ENCODE assay signal across 19 cellular contexts in the genomic region with DNA sequence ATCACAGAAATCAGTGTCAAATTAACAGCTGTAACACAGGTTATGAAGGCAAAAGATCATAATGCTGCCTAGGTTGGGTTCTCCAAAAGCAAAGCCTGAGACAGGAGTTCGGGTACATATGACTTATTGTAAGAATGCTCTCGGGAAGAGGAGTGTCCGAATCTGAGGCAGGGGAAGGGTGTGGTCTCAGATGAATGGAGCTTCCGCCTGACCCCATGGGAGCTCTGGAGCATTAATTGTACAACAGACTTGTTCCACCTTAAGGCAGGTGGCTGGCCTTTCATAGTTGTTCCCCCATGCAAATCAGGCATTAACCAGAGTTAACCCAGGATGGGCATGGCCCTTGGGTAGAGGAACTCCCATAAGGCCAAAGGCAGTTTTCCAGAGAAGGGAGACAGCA.
DNase-seq lines count a peak whose midpoint lies in the region; ATAC-seq and TF ChIP-seq lines count a peak whose summit lies in the region.
"Had no signal": no experiment of that assay in that cellular context is flagged by ENCODE, and none has a peak within 500 bp of the region (broad histone marks: within the 10 kb centered on the region; RNA-seq: fewer than 3 reads in every experiment).

No MANE protein-coding gene starts in this region.

- H3K4me1 ChIP-seq in left ventricle myocardium inferior, result peaks cover 33% of the 10 kb centered on the region
- H3K4me1 ChIP-seq in KMS-11 (ENCODE audit: low read depth, poor library complexity, severe bottlenecking), result peaks cover 13% of the 10 kb centered on the region
- H3K4me1 ChIP-seq: BE2C had no signal

- ATAC-seq in Right ventricle myocardium inferior, result no peak
- ATAC-seq in stimulated activated effector memory CD8-positive, alpha-beta T cell treated with anti-CD3 and anti-CD28 coated beads, Interleukin-12 subunit alpha, Interleukin-12 subunit beta, amount 100 ng/mL, for 72 hours, result no peak
- ATAC-seq in GM18907 (IDR thresholded peaks at IDR 0.05; ENCODE audit: unreplicated experiment), result no peak
- ATAC-seq: HCT116 had no signal

- H3K4me2 ChIP-seq in KMS-11, result no peak overlapping the region

- no peaks in the 10 kb centered on the region for H3K36me3 ChIP-seq in left ventricle myocardium inferior
- H3K36me3 ChIP-seq in KMS-11 (ENCODE audit: insufficient read depth), result no peaks in the 10 kb centered on the region
- H3K36me3 ChIP-seq: BE2C had no signal

- H2AFZ ChIP-seq in KMS-11 (ENCODE audit: low read depth), result no peak overlapping the region

- H4K20me1 ChIP-seq in KMS-11 (ENCODE audit: insufficient read depth), result no peaks in the 10 kb centered on the region

- H3K9me3 Mint-ChIP-seq in stimulated activated effector memory CD8-positive, alpha-beta T cell treated with anti-CD3 and anti-CD28 coated beads, Interleukin-12 subunit alpha, Interleukin-12 subunit beta, amount 100 ng/mL, for 72 hours, result no peaks in the 10 kb centered on the region
- H3K9me3 Mint-ChIP-seq: HFFc6 had no signal

- peaks cover 6% of the 10 kb centered on the region for H3K9me3 ChIP-seq in left ventricle myocardium inferior (replicated peaks)
- H3K9me3 ChIP-seq: BE2C had no signal

- no peaks in the 10 kb centered on the region for H3K27me3 ChIP-seq in left ventricle myocardium inferior (ENCODE audit: low read depth)
- H3K27me3 ChIP-seq in KMS-11 (ENCODE audit: insufficient read depth, low read depth), result no peaks in the 10 kb centered on the region
- H3K27me3 ChIP-seq: BE2C had no signal

- no peaks in the 10 kb centered on the region for H3K79me2 ChIP-seq in KMS-11 (ENCODE audit: insufficient read depth, low read depth)

- H3K27ac ChIP-seq in left ventricle myocardium inferior (replicated peaks) (peak overlapping the region; percentile 63), KMS-11 (peak overlapping the region; percentile 26; the same call in 1 of the 2 replicates), VCaP (peak overlapping the region; percentile 79; the same call in 1 of the 2 replicates)
- H3K27ac ChIP-seq: HL-60 had no signal

- no peaks in the 10 kb centered on the region for H3K36me3 Mint-ChIP-seq in stimulated activated effector memory CD8-positive, alpha-beta T cell treated with anti-CD3 and anti-CD28 coated beads, Interleukin-12 subunit alpha, Interleukin-12 subunit beta, amount 100 ng/mL, for 72 hours
- H3K36me3 Mint-ChIP-seq: CD14-positive monocyte; CD4-positive, alpha-beta memory T cell had no signal

- no peaks in the 10 kb centered on the region for H3K4me1 Mint-ChIP-seq in stimulated activated effector memory CD8-positive, alpha-beta T cell treated with anti-CD3 and anti-CD28 coated beads, Interleukin-12 subunit alpha, Interleukin-12 subunit beta, amount 100 ng/mL, for 72 hours
- H3K4me1 Mint-ChIP-seq: CD14-positive monocyte; CD4-positive, alpha-beta memory T cell had no signal

- intact Hi-C loops in left ventricle myocardium inferior (cut with micrococcal nuclease), result no loop called here
- intact Hi-C loops in Right ventricle myocardium inferior (cut with DNase I), result no loop called here

- H3K4me3 Mint-ChIP-seq in stimulated activated effector memory CD8-positive, alpha-beta T cell treated with anti-CD3 and anti-CD28 coated beads, Interleukin-12 subunit alpha, Interleukin-12 subunit beta, amount 100 ng/mL, for 72 hours, result no peak overlapping the region
- H3K4me3 Mint-ChIP-seq: CD14-positive monocyte; CD4-positive, alpha-beta memory T cell; HFFc6 had no signal

- no peak overlapping the region for H3K27ac Mint-ChIP-seq in stimulated activated effector memory CD8-positive, alpha-beta T cell treated with anti-CD3 and anti-CD28 coated beads, Interleukin-12 subunit alpha, Interleukin-12 subunit beta, amount 100 ng/mL, for 72 hours
- H3K27ac Mint-ChIP-seq: CD14-positive monocyte; CD4-positive, alpha-beta memory T cell; HFFc6 had no signal

- no peak for TF ChIP-seq CTCF in left ventricle myocardium inferior (IDR thresholded peaks at IDR 0.05; ENCODE audit: borderline replicate concordance)
- no peak for TF ChIP-seq CTCF in KMS-11 (conservative IDR thresholded peaks at IDR 0.05; ENCODE audit: low read depth, low read length)
- TF ChIP-seq CTCF in VCaP (conservative IDR thresholded peaks at IDR 0.05), result no peak

- H3K4me3 ChIP-seq in left ventricle myocardium inferior (no peak overlapping the region), KMS-11 (IDR thresholded peaks at IDR 0.05; ENCODE audit: insufficient read depth, low read depth, low read length) (no peak overlapping the region)

- H3K9ac ChIP-seq in KMS-11, result no peak overlapping the region

- DNase-seq in left ventricle myocardium inferior, result no peak
- no peak for DNase-seq in Right ventricle myocardium inferior (ENCODE audit: missing footprints)
- peak; percentile 55 for DNase-seq in NCI-H526 treated with DMSO at 0.1 percent for 48 hours (lab: John Stamatoyannopoulos, UW)
- DNase-seq in stimulated activated effector memory CD8-positive, alpha-beta T cell treated with anti-CD3 and anti-CD28 coated beads, Interleukin-12 subunit alpha, Interleukin-12 subunit beta, amount 100 ng/mL, for 72 hours (ENCODE audit: low spot score in 2 of 2), result no peak
- no peak for DNase-seq in NOMO-1 treated with dmso at 0.1 percent for 144 hours (lab: John Stamatoyannopoulos, UW; ENCODE audit: unreplicated experiment)
- DNase-seq: BE2C; Calu3; CD4-positive, alpha-beta memory T cell; DMS79 treated with DMSO at 0.1 percent for 48 hours; GF-D8; GOT3; H7; HFFc6 had no signal

Comparison
In these comparisons a context has a peak if more than half of its experiments do, and no peak if none do; other contexts are left out.
1. H3K27ac ChIP-seq: peak in every context shown above with its lines; median percentile 79 in VCaP; 63 in left ventricle myocardium inferior; 26 in KMS-11.